Comparison of ENCODE assay signal across 14 cellular contexts in genomic region chr1:201755200-201755599, GRCh38.
A peak's percentile ranks its signal among the peaks of the same experiment; 100 is the strongest.
DNase-seq lines count a peak whose midpoint lies in the region; TF ChIP-seq lines count a peak whose summit lies in the region.
"Had no signal": no experiment of that assay in that cellular context is flagged by ENCODE, and none has a peak within 500 bp of the region (broad histone marks: within the 10 kb centered on the region; RNA-seq: fewer than 3 reads in every experiment).

No MANE protein-coding gene starts in this region.

- peaks cover 0 to 48% (median 14%) of the 10 kb centered on the region in 11 experiments; a peak in 14 of 22 replicates for H3K36me3 ChIP-seq in BLaER1 treated with 17β-estradiol and CSF1 and Interleukin-3, amounts not matched to agents 10 nM and 100 nM
- no peaks in the 10 kb centered on the region for H3K36me3 ChIP-seq in KMS-11 (ENCODE audit: insufficient read depth)
- H3K36me3 ChIP-seq in tibial artery, result no peaks in the 10 kb centered on the region
- H3K36me3 ChIP-seq: HAP-1 had no signal

- H3K79me2 ChIP-seq in KMS-11 (ENCODE audit: insufficient read depth, low read depth), result no peaks in the 10 kb centered on the region

- H3K9me3 ChIP-seq in BLaER1 treated with 17β-estradiol and CSF1 and Interleukin-3, amounts not matched to agents 10 nM and 100 nM (replicated peaks in 1 of 11), result no peaks in the 10 kb centered on the region
- no peaks in the 10 kb centered on the region for H3K9me3 ChIP-seq in tibial artery
- H3K9me3 ChIP-seq: HAP-1 had no signal

- TF ChIP-seq CTCF in KMS-11 (conservative IDR thresholded peaks at IDR 0.05; ENCODE audit: low read depth, low read length) (no peak), nephron (IDR thresholded peaks at IDR 0.05; ENCODE audit: unreplicated experiment in 3 of 3) (no peak), tibial artery (IDR thresholded peaks at IDR 0.05) (no peak)

- H3K4me1 ChIP-seq in BLaER1 treated with 17β-estradiol and CSF1 and Interleukin-3, amounts not matched to agents 10 nM and 100 nM, result peaks cover 54 to 85% (median 75%) of the 10 kb centered on the region in 10 experiments
- H3K4me1 ChIP-seq in KMS-11 (ENCODE audit: low read depth, poor library complexity, severe bottlenecking) (peaks cover 94% of the 10 kb centered on the region), tibial artery (peaks cover 0 to 98% (median 30%) of the 10 kb centered on the region in 4 donors)

- peaks cover 5 to 96% (median 37%) of the 10 kb centered on the region in 11 experiments; a peak in 15 of 22 replicates for H4K20me1 ChIP-seq in BLaER1 treated with 17β-estradiol and CSF1 and Interleukin-3, amounts not matched to agents 10 nM and 100 nM
- no peaks in the 10 kb centered on the region for H4K20me1 ChIP-seq in KMS-11 (ENCODE audit: insufficient read depth)

- CTCF ChIA-PET in HEK293T (lab: Yijun Ruan, JAX), result interaction anchor here (0.8 to 1.5 kb wide), 2 partner anchors 9 to 38 kb away, joined by 3 read pairs; no protein-coding TSS in a partner anchor

- H3K4me3 Mint-ChIP-seq in nephron, result no peak overlapping the region

- no peaks in the 10 kb centered on the region for H3K36me3 Mint-ChIP-seq in nephron (ENCODE audit: low read depth)

- no peak overlapping the region for H3K4me3 ChIP-seq in BLaER1 treated with 17β-estradiol and CSF1 and Interleukin-3, amounts not matched to agents 10 nM and 100 nM
- no peak overlapping the region for H3K4me3 ChIP-seq in KMS-11 (IDR thresholded peaks at IDR 0.05; ENCODE audit: insufficient read depth, low read depth, low read length)
- H3K4me3 ChIP-seq in tibial artery, result no peak overlapping the region
- H3K4me3 ChIP-seq: HAP-1 had no signal

- no peaks in the 10 kb centered on the region for H3K27me3 Mint-ChIP-seq in nephron (ENCODE audit: low read depth)

- peaks cover 83% of the 10 kb centered on the region for H3K4me1 Mint-ChIP-seq in nephron

- intact Hi-C loops in tibial artery (cut with DNase I; ENCODE audit: low total_unique reads), result no loop called here

- no peak for DNase-seq in tibial artery
- no peak for DNase-seq in ureter (ENCODE audit: low spot score)
- no peak for DNase-seq in DMS79 treated with DMSO at 0.1 percent for 48 hours (lab: John Stamatoyannopoulos, UW)
- no peak for DNase-seq in HEK293T (ENCODE audit: extremely low spot score)
- DNase-seq: AML-193, COR-L47, GF-D8, NCI-H1105 treated with DMSO at 0.1 percent for 48 hours, NCI-H1694 treated with DMSO at 0.1 percent for 48 hours, SHP77 had no signal

- no peaks in the 10 kb centered on the region for H3K9me3 Mint-ChIP-seq in nephron

- no peaks in the 10 kb centered on the region for H3K27me3 ChIP-seq in BLaER1 treated with 17β-estradiol and CSF1 and Interleukin-3, amounts not matched to agents 10 nM and 100 nM
- no peaks in the 10 kb centered on the region for H3K27me3 ChIP-seq in KMS-11 (ENCODE audit: insufficient read depth, low read depth)
- no peaks in the 10 kb centered on the region for H3K27me3 ChIP-seq in tibial artery

- no peak overlapping the region for H3K9ac ChIP-seq in BLaER1 treated with 17β-estradiol and CSF1 and Interleukin-3, amounts not matched to agents 10 nM and 100 nM
- H3K9ac ChIP-seq in KMS-11, result no peak overlapping the region

- peak overlapping the region; percentile 24 to 98 (median 57) for H3K27ac Mint-ChIP-seq in nephron

- peak overlapping the region in 1 of 11 experiments; percentile 2; a peak in 2 of 22 replicates for H3K27ac ChIP-seq in BLaER1 treated with 17β-estradiol and CSF1 and Interleukin-3, amounts not matched to agents 10 nM and 100 nM
- H3K27ac ChIP-seq in KMS-11 (peak overlapping the region; percentile 4), tibial artery (peak overlapping the region; percentile 12 to 40)

- POLR2A ChIA-PET in HEK293T (lab: Yijun Ruan, JAX), result no interaction called here

- H2AFZ ChIP-seq in KMS-11 (ENCODE audit: low read depth), result no peak overlapping the region

- peak overlapping the region; percentile 52 to 81 (median 66) for H3K4me2 ChIP-seq in BLaER1 treated with 17β-estradiol and CSF1 and Interleukin-3, amounts not matched to agents 10 nM and 100 nM
- H3K4me2 ChIP-seq in KMS-11, result peak overlapping the region; percentile 79

TF ChIP-seq in HEK293T, 16 proteins besides CTCF, POLR2A, EP300 and RAD21:
- TF ChIP-seq ARNT (IDR thresholded peaks at IDR 0.05) (no peak), ZNF384 (IDR thresholded peaks at IDR 0.05) (no peak), FOXA1 (IDR thresholded peaks at IDR 0.05) (no peak), FOXM1 (IDR thresholded peaks at IDR 0.05; ENCODE audit: borderline replicate concordance) (no peak)
